ENCODE assay signal across 24 cellular contexts in the genomic region with DNA sequence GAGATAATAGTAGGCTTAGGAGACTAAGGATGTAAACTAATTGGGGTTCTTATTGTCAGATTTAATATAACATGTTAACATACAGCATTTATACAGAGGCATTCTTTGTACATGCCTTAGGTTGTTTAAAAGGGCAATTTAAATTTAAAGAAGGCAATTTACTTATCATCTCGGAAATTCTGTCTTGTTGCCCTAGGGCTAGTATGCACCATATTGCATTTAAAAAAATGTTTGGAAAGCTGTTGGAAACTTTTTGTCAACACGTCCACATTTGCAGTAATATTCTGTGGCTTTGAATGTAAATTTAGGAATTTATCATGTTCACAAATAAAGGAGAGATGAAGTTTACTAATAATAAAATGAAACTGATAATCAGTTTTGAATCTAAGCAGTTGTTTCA.
"Had no signal": no experiment of that assay in that cellular context is flagged by ENCODE, and none has a peak within 500 bp of the region (broad histone marks: within the 10 kb centered on the region; RNA-seq: fewer than 3 reads in every experiment).

No MANE protein-coding gene starts in this region.

- H3K27me3 ChIP-seq: esophagus squamous epithelium, right lobe of liver, spleen, tibial artery, upper lobe of left lung, uterus had no signal

- H3K27ac Mint-ChIP-seq: mesothelial cell of epicardium; natural killer cell treated with Interleukin-12 subunit alpha and Interleukin-12 subunit beta and Interleukin-15 and Interleukin-18, amount 100 ng/mL, for 72 hours; stimulated activated naive CD8-positive, alpha-beta T cell treated with anti-CD3 and anti-CD28 coated beads, Interleukin-15, Interleukin-2, amounts not matched to agents 100 ng/mL and 50 ng/mL, for 24 hours had no signal

- DNase-seq: dermis blood vessel endothelial cell; esophagus squamous epithelium; foreskin fibroblast; kidney; left cardiac atrium; left ventricle myocardium inferior; lower lobe of right lung; occipital lobe; retina; right lobe of liver; spleen; stimulated activated CD4-positive, alpha-beta T cell treated with anti-CD3 and anti-CD28 coated beads, Interleukin-15, amount 100 ng/mL, for 24 hours; stimulated activated CD4-positive, alpha-beta T cell treated with anti-CD3 and anti-CD28 coated beads, Interleukin-1b, Interleukin-23, amount 100 ng/mL, for 48 hours; stimulated activated CD4-positive, alpha-beta T cell treated with anti-CD3 and anti-CD28 coated beads, Interleukin-4, amount 100 ng/mL, for 24 hours; tibial artery; upper lobe of left lung; uterus had no signal

- H3K4me3 ChIP-seq: esophagus squamous epithelium, left ventricle myocardium inferior, lower lobe of right lung, prostate gland, right lobe of liver, spleen, tibial artery, upper lobe of left lung, uterus had no signal

- H3K27me3 Mint-ChIP-seq: memory B cell; natural killer cell treated with Interleukin-12 subunit alpha and Interleukin-12 subunit beta and Interleukin-15 and Interleukin-18, amount 100 ng/mL, for 72 hours; stimulated activated memory B cell treated with anti-CD40 and anti-IgM and Interleukin-4, amounts not matched to agents 10 μg/mL and 1 μg/mL and 100 μg/mL, for 72 hours; stimulated activated naive CD8-positive, alpha-beta T cell treated with anti-CD3 and anti-CD28 coated beads, Interleukin-15, Interleukin-2, amounts not matched to agents 100 ng/mL and 50 ng/mL, for 24 hours had no signal

- H3K79me2 ChIP-seq: parathyroid adenoma had no signal

- H3K9ac ChIP-seq: parathyroid adenoma had no signal

- H3K36me3 Mint-ChIP-seq: natural killer cell treated with Interleukin-12 subunit alpha and Interleukin-12 subunit beta and Interleukin-15 and Interleukin-18, amount 100 ng/mL, for 72 hours; stimulated activated memory B cell treated with anti-CD40 and anti-IgM and Interleukin-4, amounts not matched to agents 10 μg/mL and 1 μg/mL and 100 μg/mL, for 72 hours had no signal

- H3K9me3 ChIP-seq: esophagus squamous epithelium, left ventricle myocardium inferior, lower lobe of right lung, prostate gland, right lobe of liver, spleen, tibial artery, upper lobe of left lung, uterus had no signal

- H3K4me1 ChIP-seq: left ventricle myocardium inferior, prostate gland, right lobe of liver, uterus had no signal

- H3K9me3 Mint-ChIP-seq: memory B cell; mesothelial cell of epicardium; natural killer cell treated with Interleukin-12 subunit alpha and Interleukin-12 subunit beta and Interleukin-15 and Interleukin-18, amount 100 ng/mL, for 72 hours; stimulated activated memory B cell treated with anti-CD40 and anti-IgM and Interleukin-4, amounts not matched to agents 10 μg/mL and 1 μg/mL and 100 μg/mL, for 72 hours; stimulated activated naive CD8-positive, alpha-beta T cell treated with anti-CD3 and anti-CD28 coated beads, Interleukin-15, Interleukin-2, amounts not matched to agents 100 ng/mL and 50 ng/mL, for 24 hours had no signal

- H3K36me3 ChIP-seq: esophagus squamous epithelium, left ventricle myocardium inferior, lower lobe of right lung, prostate gland, right lobe of liver, spleen, tibial artery, upper lobe of left lung, uterus had no signal

- H3K4me3 Mint-ChIP-seq: memory B cell; mesothelial cell of epicardium; natural killer cell treated with Interleukin-12 subunit alpha and Interleukin-12 subunit beta and Interleukin-15 and Interleukin-18, amount 100 ng/mL, for 72 hours; stimulated activated memory B cell treated with anti-CD40 and anti-IgM and Interleukin-4, amounts not matched to agents 10 μg/mL and 1 μg/mL and 100 μg/mL, for 72 hours; stimulated activated naive CD8-positive, alpha-beta T cell treated with anti-CD3 and anti-CD28 coated beads, Interleukin-15, Interleukin-2, amounts not matched to agents 100 ng/mL and 50 ng/mL, for 24 hours had no signal

- ATAC-seq: left cardiac atrium; lower lobe of right lung; natural killer cell treated with Interleukin-12 subunit alpha and Interleukin-12 subunit beta and Interleukin-15 and Interleukin-18, amount 100 ng/mL, for 72 hours; right lobe of liver; stimulated activated memory B cell treated with anti-CD40 and anti-IgM and Interleukin-4, amounts not matched to agents 10 μg/mL and 1 μg/mL and 100 μg/mL, for 72 hours had no signal

- H3K27ac ChIP-seq: esophagus squamous epithelium, left ventricle myocardium inferior, lower lobe of right lung, parathyroid adenoma, prostate gland, right lobe of liver, spleen, tibial artery, upper lobe of left lung, uterus had no signal

- H2AFZ ChIP-seq: parathyroid adenoma had no signal
